14 cellular contexts compared by ENCODE assay signal in genomic region chr10:10662720-10663467, GRCh38.
DNase-seq lines count a peak whose midpoint lies in the region; ATAC-seq, FAIRE-seq and TF ChIP-seq lines count a peak whose summit lies in the region.
"Had no signal": no experiment of that assay in that cellular context is flagged by ENCODE, and none has a peak within 500 bp of the region (broad histone marks: within the 10 kb centered on the region; RNA-seq: fewer than 3 reads in every experiment).

No MANE protein-coding gene starts in this region.

- H3K4me2 ChIP-seq in GM12878 (ENCODE audit: control insufficient read depth, insufficient read depth) = no peak overlapping the region
- H3K4me2 ChIP-seq in skeletal muscle satellite cell (ENCODE audit: low read length) = peak overlapping the region; percentile 17

- ATAC-seq in GM12878 (no peak), right cardiac atrium (peak; percentile 55 to 77)
- ATAC-seq: left colon, right lobe of liver had no signal

- TF ChIP-seq CTCF in GM12878 (IDR thresholded peaks at IDR 0.05 in 2 of 3, conservative IDR thresholded peaks at IDR 0.05 in 1 of 3; ENCODE audit: control insufficient read depth in 2 of 3, extremely low read depth in 1 of 3, insufficient read depth in 1 of 3, low read depth in 3 of 3, low read length in 3 of 3) = no peak
- no peak for TF ChIP-seq CTCF in GM13976 (IDR thresholded peaks at IDR 0.05; ENCODE audit: borderline replicate concordance, control extremely low read depth, extremely low read depth, insufficient read depth, missing control alignments)

- no peak overlapping the region for H2AFZ ChIP-seq in GM12878 (ENCODE audit: control insufficient read depth, low read depth, low read length)

- H4K20me1 ChIP-seq in GM12878 (ENCODE audit: control insufficient read depth, insufficient read depth) = no peaks in the 10 kb centered on the region

- H3K4me3 ChIP-seq in GM12878 = no peak overlapping the region
- no peak overlapping the region for H3K4me3 ChIP-seq in right cardiac atrium (ENCODE audit: low read length)
- H3K4me3 ChIP-seq in skeletal muscle satellite cell (ENCODE audit: low read length) = no peak overlapping the region
- no peak overlapping the region for H3K4me3 ChIP-seq in effector memory CD4-positive, alpha-beta T cell (ENCODE audit: insufficient read depth, low read depth, low read length, poor library complexity, severe bottlenecking)
- H3K4me3 ChIP-seq: right lobe of liver had no signal

- DNase-seq in MV-4-11 (lab: John Stamatoyannopoulos, UW) (peak; percentile 64), GM12878 (ENCODE audit: low read depth, low spot score) (no peak), right cardiac atrium (no peak), GM13976 (ENCODE audit: low spot score) (no peak), HTR-8/SVneo (ENCODE audit: insufficient read length, low spot score) (no peak)
- DNase-seq in effector memory CD4-positive, alpha-beta T cell = no peak
- DNase-seq: activated CD4-positive, alpha-beta T cell treated with anti-CD3 and anti-CD28 coated beads, Interleukin-2, amount 10 ng/mL, durations not matched to agents 24 days and 14 days; hippocampal formation; left colon; NCI-H82; right lobe of liver; SIG-M5; stimulated activated CD4-positive, alpha-beta T cell treated with anti-CD3 and anti-CD28 coated beads, Interleukin-4, amount 100 ng/mL, for 24 hours had no signal

- no peaks in the 10 kb centered on the region for H3K4me1 ChIP-seq in GM12878 (ENCODE audit: control insufficient read depth, insufficient read depth, low read length)
- peaks cover 4% of the 10 kb centered on the region for H3K4me1 ChIP-seq in right cardiac atrium (ENCODE audit: control insufficient read depth, insufficient read depth, low read length)
- peaks cover 21% of the 10 kb centered on the region for H3K4me1 ChIP-seq in skeletal muscle satellite cell (ENCODE audit: control insufficient read depth, insufficient read depth, low read length)
- H3K4me1 ChIP-seq in effector memory CD4-positive, alpha-beta T cell (ENCODE audit: control insufficient read depth, insufficient read depth, low read length, poor library complexity, severe bottlenecking) = no peaks in the 10 kb centered on the region
- H3K4me1 ChIP-seq: right lobe of liver had no signal

- no TSS peak for BruUV-seq in GM12878 (replicated peaks; lab: Mats Ljungman, UMichigan)

- TF ChIP-seq EP300 in GM12878 (IDR thresholded peaks at IDR 0.05; ENCODE audit: borderline replicate concordance in 1 of 2, control insufficient read depth in 1 of 2, low read depth in 2 of 2, low read length in 2 of 2) = no peak

- SMC1A ChIA-PET in GM12878 (lab: Charles Lee; ENCODE audit: uncharacterized antibody, unreplicated experiment) = interaction anchor here (0.8 kb wide), 1 partner anchor 14 kb away, joined by 3 read pairs; no protein-coding TSS in a partner anchor

- H3K27me3 ChIP-seq in GM12878 (replicated peaks in 1 of 2; ENCODE audit: control insufficient read depth in 2 of 2, insufficient read depth in 2 of 2, low read length in 1 of 2) (no peaks in the 10 kb centered on the region; a peak in 2 of 4 replicates), right cardiac atrium (ENCODE audit: control insufficient read depth, insufficient read depth) (no peaks in the 10 kb centered on the region), skeletal muscle satellite cell (ENCODE audit: control insufficient read depth, insufficient read depth, low read length) (no peaks in the 10 kb centered on the region)
- H3K27me3 ChIP-seq in effector memory CD4-positive, alpha-beta T cell (replicated peaks; ENCODE audit: control insufficient read depth, insufficient read depth, low read length, poor library complexity, severe bottlenecking) = no peaks in the 10 kb centered on the region
- H3K27me3 ChIP-seq: right lobe of liver had no signal

- H3K9me3 ChIP-seq in GM12878 (replicated peaks; ENCODE audit: control insufficient read depth, insufficient read depth, low read length) (no peaks in the 10 kb centered on the region), right cardiac atrium (ENCODE audit: control insufficient read depth, low read length) (no peaks in the 10 kb centered on the region), skeletal muscle satellite cell (replicated peaks; ENCODE audit: low read length) (peaks cover 4% of the 10 kb centered on the region)
- H3K9me3 ChIP-seq in effector memory CD4-positive, alpha-beta T cell (ENCODE audit: control insufficient read depth, low read length) = no peaks in the 10 kb centered on the region
- H3K9me3 ChIP-seq: right lobe of liver had no signal

- no peak for TF ChIP-seq POLR2A in GM12878 (IDR thresholded peaks at IDR 0.05; ENCODE audit: low read depth, low read length)

- H3K36me3 ChIP-seq in GM12878 (ENCODE audit: control insufficient read depth in 2 of 2, insufficient read depth in 2 of 2, low read length in 1 of 2) (no peaks in the 10 kb centered on the region), skeletal muscle satellite cell (ENCODE audit: insufficient read depth, low read length) (no peaks in the 10 kb centered on the region)
- H3K36me3 ChIP-seq in effector memory CD4-positive, alpha-beta T cell (ENCODE audit: control insufficient read depth, insufficient read depth, low read length) = no peaks in the 10 kb centered on the region
- H3K36me3 ChIP-seq: right lobe of liver had no signal

- CTCF ChIA-PET in GM12878 (lab: Yijun Ruan, JAX) = interaction anchor here (1.0 kb wide), 1 partner anchor 9 kb away, joined by 4 read pairs; no protein-coding TSS in a partner anchor

- no peak overlapping the region for H3K9ac ChIP-seq in GM12878 (ENCODE audit: control insufficient read depth, insufficient read depth, low read length)
- no peak overlapping the region for H3K9ac ChIP-seq in skeletal muscle satellite cell (ENCODE audit: low read depth, low read length)

- no peaks in the 10 kb centered on the region for H3K79me2 ChIP-seq in GM12878 (ENCODE audit: control insufficient read depth, insufficient read depth, low read length)

- FAIRE-seq in GM12878 (lab: Jason Lieb, UNC) = no peak
- no peak for FAIRE-seq in HTR-8/SVneo (lab: Jason Lieb, UNC)

- 17% methylated on average over 6 of the region's 6 CpGs for WGBS in GM12878 (ENCODE audit: insufficient coverage, insufficient replicate concordance, low lambda C conversion rate, missing lambda C conversion rate)
- 43% methylated on average over 6 of the region's 6 CpGs for WGBS in right cardiac atrium

- intact Hi-C loops in GM12878 (cut with micrococcal nuclease; ENCODE audit: unreplicated experiment) = no loop called here
- intact Hi-C loops in right cardiac atrium (cut with DNase I) = no loop called here

- no peak overlapping the region for H3K27ac ChIP-seq in GM12878 (ENCODE audit: control insufficient read depth, insufficient read depth)
- H3K27ac ChIP-seq in right cardiac atrium (ENCODE audit: low read length) = peak overlapping the region; percentile 67
- H3K27ac ChIP-seq in effector memory CD4-positive, alpha-beta T cell (ENCODE audit: insufficient read depth, low read length, poor library complexity, severe bottlenecking) = no peak overlapping the region
- H3K27ac ChIP-seq: right lobe of liver had no signal

- no peak for TF ChIP-seq RAD21 in GM12878 (IDR thresholded peaks at IDR 0.05; ENCODE audit: insufficient read depth, low read depth, low read length)

- POLR2A ChIA-PET in GM12878 (lab: Charles Lee) = no interaction called here

- RAD21 ChIA-PET in GM12878 (lab: Charles Lee; ENCODE audit: unreplicated experiment) = no interaction called here

- in situ Hi-C loops in GM12878 (cut with MboI) (no loop called here), GM13976 (cut with MboI; ENCODE audit: low sequenced_read_pairs, unreplicated experiment) (no loop called here)

TF ChIP-seq in GM12878, 131 proteins besides CTCF, POLR2A, EP300 and RAD21:
- TF ChIP-seq SPI1 (IDR thresholded peaks at IDR 0.05; ENCODE audit: borderline replicate concordance, insufficient read depth, low read depth, low read length) (0 out of 2 replicates have a peak, but pooled peaks have one; percentile 9), RUNX3 (IDR thresholded peaks at IDR 0.05; ENCODE audit: low read length) (no peak)
TF ChIP-seq in GM12878: peak in this region for 1.
